ENCODE assay signal across 8 cellular contexts in genomic region chr2:119679846-119680245, GRCh38. TPM values are rescaled to one million over a fixed set of nuclear protein-coding genes. Genes with fewer than 3 reads are reported as not detected.
DNase-seq lines count a peak whose midpoint lies in the region; ATAC-seq, FAIRE-seq and TF ChIP-seq lines count a peak whose summit lies in the region.

No MANE protein-coding gene starts in this region.

- H3K27me3 Mint-ChIP-seq in activated CD4-positive, alpha-beta T cell treated with anti-CD3 and anti-CD28 coated beads, Interleukin-2, amount 10 ng/mL, durations not matched to agents 24 days and 14 days = peaks cover 12% of the 10 kb centered on the region
- H3K27me3 Mint-ChIP-seq in activated T-helper 2 cell treated with anti-CD3 and anti-CD28 coated beads, Interferon-gamma antibody, Interleukin-2, Interleukin-4, amounts not matched to agents 10 μg/mL and 5 μg/mL and 100 μg/mL, durations not matched to agents 14 hours and 24 hours and 36 hours (ENCODE audit: low read depth) = peaks cover 3% of the 10 kb centered on the region

- no peak overlapping the region for H2AFZ ChIP-seq in keratinocyte (ENCODE audit: control insufficient read depth, low read length)

- H3K4me1 ChIP-seq in keratinocyte (ENCODE audit: control insufficient read depth, extremely low read depth, insufficient read depth, low read length) (peaks cover 12% of the 10 kb centered on the region), subcutaneous abdominal adipose tissue (ENCODE audit: control insufficient read depth in 5 of 5, insufficient read depth in 5 of 5, low read length in 5 of 5) (peaks cover 4 to 20% (median 11%) of the 10 kb centered on the region in 5 donors)

- peak overlapping the region; percentile 76 for H3K27ac Mint-ChIP-seq in activated CD4-positive, alpha-beta T cell treated with anti-CD3 and anti-CD28 coated beads, Interleukin-2, amount 10 ng/mL, durations not matched to agents 24 days and 14 days
- peak overlapping the region; percentile 79 for H3K27ac Mint-ChIP-seq in activated T-helper 2 cell treated with anti-CD3 and anti-CD28 coated beads, Interferon-gamma antibody, Interleukin-2, Interleukin-4, amounts not matched to agents 10 μg/mL and 5 μg/mL and 100 μg/mL, durations not matched to agents 14 hours and 24 hours and 36 hours

- H3K79me2 ChIP-seq in keratinocyte (ENCODE audit: control insufficient read depth, insufficient read depth, low read length) = peaks cover 16% of the 10 kb centered on the region

- H4K20me1 ChIP-seq in keratinocyte (ENCODE audit: control insufficient read depth, extremely low read depth, insufficient read depth, low read length) = no peaks in the 10 kb centered on the region

- no peak for TF ChIP-seq CTCF in keratinocyte (optimal IDR thresholded peaks at IDR 0.05 in 1 of 3, IDR thresholded peaks at IDR 0.05 in 1 of 3, conservative IDR thresholded peaks at IDR 0.05 in 1 of 3; ENCODE audit: extremely low read depth in 1 of 3, insufficient read depth in 2 of 3, low read length in 3 of 3)

- H3K36me3 ChIP-seq in keratinocyte (ENCODE audit: control insufficient read depth in 2 of 2, extremely low read depth in 1 of 2, insufficient read depth in 2 of 2, low read length in 2 of 2) (peaks cover 8 to 9% of the 10 kb centered on the region in 2 experiments), subcutaneous abdominal adipose tissue (ENCODE audit: control insufficient read depth in 5 of 5, insufficient read depth in 5 of 5, low read length in 5 of 5) (peaks cover 0 to 14% (median 13%) of the 10 kb centered on the region in 5 donors)

- no peaks in the 10 kb centered on the region for H3K9me1 ChIP-seq in keratinocyte (ENCODE audit: control insufficient read depth, extremely low read depth, insufficient read depth, low read length)

- H3K9me3 Mint-ChIP-seq in activated CD4-positive, alpha-beta T cell treated with anti-CD3 and anti-CD28 coated beads, Interleukin-2, amount 10 ng/mL, durations not matched to agents 24 days and 14 days = no peaks in the 10 kb centered on the region
- H3K9me3 Mint-ChIP-seq in activated T-helper 2 cell treated with anti-CD3 and anti-CD28 coated beads, Interferon-gamma antibody, Interleukin-2, Interleukin-4, amounts not matched to agents 10 μg/mL and 5 μg/mL and 100 μg/mL, durations not matched to agents 14 hours and 24 hours and 36 hours = no peaks in the 10 kb centered on the region

- H3K4me3 ChIP-seq in keratinocyte (ENCODE audit: control insufficient read depth in 2 of 3, extremely low read depth in 1 of 3, insufficient read depth in 2 of 3, low read depth in 1 of 3, low read length in 3 of 3) (peak overlapping the region; percentile 65 to 98 (median 95)), subcutaneous abdominal adipose tissue (ENCODE audit: low read depth in 1 of 5, low read length in 5 of 5) (peak overlapping the region; percentile 86 to 93 (median 89))

- no peak for FAIRE-seq in keratinocyte (lab: Jason Lieb, UNC)

- H3K27ac ChIP-seq in keratinocyte (ENCODE audit: control insufficient read depth, insufficient read depth, low read length) (no peak overlapping the region), subcutaneous abdominal adipose tissue (ENCODE audit: low read depth, low read length) (no peak overlapping the region)

- no peak for ATAC-seq in HG03025 (IDR thresholded peaks at IDR 0.05; ENCODE audit: low FRiP score, unreplicated experiment)

- H3K27me3 ChIP-seq in keratinocyte (ENCODE audit: control insufficient read depth, extremely low read depth, insufficient read depth, low read length) = no peaks in the 10 kb centered on the region
- no peaks in the 10 kb centered on the region for H3K27me3 ChIP-seq in subcutaneous abdominal adipose tissue (ENCODE audit: control insufficient read depth in 5 of 5, insufficient read depth in 4 of 5, low read length in 5 of 5)

- H3K4me2 ChIP-seq in keratinocyte (ENCODE audit: control insufficient read depth, extremely low read depth, insufficient read depth, low read depth, low read length) = peak overlapping the region; percentile 95

- H3K9ac ChIP-seq in keratinocyte (ENCODE audit: control insufficient read depth, extremely low read depth, insufficient read depth, low read length) (peak overlapping the region; percentile 82), subcutaneous abdominal adipose tissue (ENCODE audit: low read length in 5 of 5) (peak overlapping the region in 4 of 5 donors; percentile 59 to 89 (median 81))

- intact Hi-C loops in activated CD4-positive, alpha-beta T cell treated with anti-CD3 and anti-CD28 coated beads, Interleukin-2, amount 10 ng/mL, durations not matched to agents 24 days and 14 days (cut with micrococcal nuclease) = loop anchor here (1.0 to 5.0 kb wide), 5 partner anchors 17 to 552 kb away; partner anchors contain the start of genes C2orf76, DBI, EPB41L5 and PTPN4
- intact Hi-C loops in activated T-helper 2 cell treated with anti-CD3 and anti-CD28 coated beads, Interferon-gamma antibody, Interleukin-2, Interleukin-4, amounts not matched to agents 10 μg/mL and 5 μg/mL and 100 μg/mL, durations not matched to agents 14 hours and 24 hours and 36 hours (cut with micrococcal nuclease) = loop anchor here (1.0 to 2.0 kb wide), 3 partner anchors 23 to 495 kb away; partner anchors contain the start of gene PTPN4

- H3K4me1 Mint-ChIP-seq in activated CD4-positive, alpha-beta T cell treated with anti-CD3 and anti-CD28 coated beads, Interleukin-2, amount 10 ng/mL, durations not matched to agents 24 days and 14 days = peaks cover 32% of the 10 kb centered on the region
- peaks cover 19% of the 10 kb centered on the region for H3K4me1 Mint-ChIP-seq in activated T-helper 2 cell treated with anti-CD3 and anti-CD28 coated beads, Interferon-gamma antibody, Interleukin-2, Interleukin-4, amounts not matched to agents 10 μg/mL and 5 μg/mL and 100 μg/mL, durations not matched to agents 14 hours and 24 hours and 36 hours (ENCODE audit: low read depth)

- H3K9me3 ChIP-seq in keratinocyte (ENCODE audit: control insufficient read depth, low read depth, low read length) = no peaks in the 10 kb centered on the region
- no peaks in the 10 kb centered on the region for H3K9me3 ChIP-seq in subcutaneous abdominal adipose tissue (ENCODE audit: control insufficient read depth in 5 of 5, low read length in 5 of 5)

- peaks cover 13% of the 10 kb centered on the region for H3K36me3 Mint-ChIP-seq in activated CD4-positive, alpha-beta T cell treated with anti-CD3 and anti-CD28 coated beads, Interleukin-2, amount 10 ng/mL, durations not matched to agents 24 days and 14 days (ENCODE audit: low read depth)
- peaks cover 4% of the 10 kb centered on the region for H3K36me3 Mint-ChIP-seq in activated T-helper 2 cell treated with anti-CD3 and anti-CD28 coated beads, Interferon-gamma antibody, Interleukin-2, Interleukin-4, amounts not matched to agents 10 μg/mL and 5 μg/mL and 100 μg/mL, durations not matched to agents 14 hours and 24 hours and 36 hours (ENCODE audit: low read depth)

- dilution Hi-C loops in keratinocyte (cut with MboI; ENCODE audit: extremely low pct_ligation_motif_present, low sequenced_read_pairs) = no loop called here

- H3K4me3 Mint-ChIP-seq in activated CD4-positive, alpha-beta T cell treated with anti-CD3 and anti-CD28 coated beads, Interleukin-2, amount 10 ng/mL, durations not matched to agents 24 days and 14 days = peak overlapping the region; percentile 87
- H3K4me3 Mint-ChIP-seq in activated T-helper 2 cell treated with anti-CD3 and anti-CD28 coated beads, Interferon-gamma antibody, Interleukin-2, Interleukin-4, amounts not matched to agents 10 μg/mL and 5 μg/mL and 100 μg/mL, durations not matched to agents 14 hours and 24 hours and 36 hours (ENCODE audit: low read depth) = peak overlapping the region; percentile 88

- no peak for DNase-seq in activated CD4-positive, alpha-beta T cell treated with anti-CD3 and anti-CD28 coated beads, Interleukin-2, amount 10 ng/mL, durations not matched to agents 24 days and 14 days
- no peak for DNase-seq in activated CD4-positive, alpha-beta T cell treated with anti-CD3 and anti-CD28 coated beads for 48 hours
- no peak for DNase-seq in activated T-helper 2 cell treated with anti-CD3 and anti-CD28 coated beads, Interferon-gamma antibody, Interleukin-2, Interleukin-4, amounts not matched to agents 10 μg/mL and 5 μg/mL and 100 μg/mL, durations not matched to agents 14 hours and 24 hours and 36 hours (ENCODE audit: low spot score)
- DNase-seq in keratinocyte (ENCODE audit: low read depth, low spot score) (no peak), mesenteric fat pad (ENCODE audit: low spot score) (no peak), LoVo (ENCODE audit: low spot score) (no peak)

RNA-seq across cellular contexts. Expression of gene TMEM177, which starts 0.8 kb away (rescaled TPM):
- total RNA-seq in activated CD4-positive, alpha-beta T cell treated with anti-CD3 and anti-CD28 coated beads, Interleukin-2, amount 10 ng/mL, durations not matched to agents 24 days and 14 days = 19.0 and 20.6 TPM in 2 replicates
- 16.9 and 17.0 TPM in 2 replicates for total RNA-seq in activated T-helper 2 cell treated with anti-CD3 and anti-CD28 coated beads, Interferon-gamma antibody, Interleukin-2, Interleukin-4, amounts not matched to agents 10 μg/mL and 5 μg/mL and 100 μg/mL, durations not matched to agents 14 hours and 24 hours and 36 hours
- polyA plus RNA-seq in keratinocyte = 12.4 to 16.3 TPM (median 14.4 TPM) in 3 replicates
- polyA plus RNA-seq in keratinocyte (2011; ENCODE audit: low read depth) = 1.5 TPM
- 9.3 and 11.4 TPM in 2 replicates for polyA plus RNA-seq in keratinocyte (2011; cell fraction: cytosol; rRNA removed)
- polyA plus RNA-seq in keratinocyte (2011; cell fraction: nucleus; rRNA removed) = 12.7 and 14.5 TPM in 2 replicates
- 6.9 and 16.0 TPM in 2 replicates for polyA plus RNA-seq in keratinocyte (2012; ENCODE audit: low replicate concordance)
- polyA minus RNA-seq in keratinocyte = 8.2 to 18.4 TPM (median 12.3 TPM) in 3 replicates
- polyA minus RNA-seq in keratinocyte (2011; cell fraction: cytosol; rRNA and poly(A)+ RNA removed) = 8.1 TPM
- 5.5 and 6.4 TPM in 2 replicates for polyA minus RNA-seq in keratinocyte (2011; cell fraction: nucleus; rRNA and poly(A)+ RNA removed)
- 6.1 TPM for total RNA-seq in mesenteric fat pad
